In the genomic region with DNA sequence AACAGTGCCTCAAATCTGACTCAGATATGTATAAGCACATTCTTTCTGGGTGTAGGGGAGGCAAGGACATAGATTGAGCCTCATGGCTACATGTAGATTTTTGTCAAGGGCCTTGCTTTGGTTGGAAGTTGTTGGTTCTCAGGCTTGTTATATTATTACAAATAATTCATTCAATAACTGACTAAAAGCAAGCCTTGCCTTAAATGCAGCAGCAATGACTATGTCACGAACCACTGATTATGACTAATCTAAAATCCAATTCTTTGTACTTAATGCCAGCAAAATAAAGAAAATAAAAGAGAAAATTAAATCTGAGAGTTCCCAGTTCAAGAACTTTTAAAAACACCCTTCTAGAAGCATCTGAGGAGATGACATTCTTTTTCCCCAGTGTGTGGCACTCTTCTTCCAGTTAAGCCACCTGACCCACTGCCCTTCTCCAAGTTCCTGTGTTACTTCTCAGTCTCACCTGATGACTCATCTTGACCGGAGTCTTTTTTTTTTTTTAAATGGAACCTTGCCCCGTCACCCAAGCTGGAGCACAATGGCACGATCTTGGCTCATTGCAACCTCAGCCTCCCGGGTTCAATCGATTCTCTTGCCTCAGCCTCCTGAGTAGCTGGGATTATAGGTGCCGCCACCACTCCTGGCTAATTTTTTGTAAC, we compare ENCODE assay signal across 9 cellular contexts.
A peak's percentile ranks its signal among the peaks of the same experiment; 100 is the strongest.
DNase-seq lines count a peak whose midpoint lies in the region; ATAC-seq and TF ChIP-seq lines count a peak whose summit lies in the region.
"Had no signal": no experiment of that assay in that cellular context is flagged by ENCODE, and none has a peak within 500 bp of the region (broad histone marks: within the 10 kb centered on the region; RNA-seq: fewer than 3 reads in every experiment).

No MANE protein-coding gene starts in this region.

- DNase-seq in GM12865 (ENCODE audit: low read depth), result peak; percentile 4
- DNase-seq in SW480 (ENCODE audit: low spot score), result peak; percentile 54
- DNase-seq in kidney tubule cell (ENCODE audit: low spot score), result peak; percentile 90
- DNase-seq in immature natural killer cell, result no peak
- no peak for DNase-seq in NCI-H345 treated with DMSO at 0.1 percent for 48 hours (lab: John Stamatoyannopoulos, UW; ENCODE audit: unreplicated experiment)
- no peak for DNase-seq in retina
- DNase-seq: psoas muscle had no signal

- no peaks in the 10 kb centered on the region for H3K4me1 Mint-ChIP-seq in immature natural killer cell

- H3K27ac Mint-ChIP-seq in immature natural killer cell, result no peak overlapping the region

- ATAC-seq in HG03108 (IDR thresholded peaks at IDR 0.05; ENCODE audit: unreplicated experiment) (peak; percentile 63), HG02981 (IDR thresholded peaks at IDR 0.05; ENCODE audit: unreplicated experiment) (no peak)

- peaks cover 0 to 2% (median 0%) of the 10 kb centered on the region in 6 donors for H3K9me3 Mint-ChIP-seq in immature natural killer cell

- no peaks in the 10 kb centered on the region for H3K36me3 Mint-ChIP-seq in immature natural killer cell

- peaks cover 0 to 3% (median 3%) of the 10 kb centered on the region in 3 donors for H3K27me3 Mint-ChIP-seq in immature natural killer cell (ENCODE audit: low read depth in 3 of 3)

- no peak overlapping the region for H3K4me3 ChIP-seq in GM12865 (ENCODE audit: low read depth, low read length)
- H3K4me3 ChIP-seq: psoas muscle had no signal

- TF ChIP-seq CTCF in GM12865 (IDR thresholded peaks at IDR 0.05; ENCODE audit: insufficient read depth, low read depth, low read length, missing control alignments), result no peak

- no peak overlapping the region for H3K4me3 Mint-ChIP-seq in immature natural killer cell

Comparison
In these comparisons a context has a peak if more than half of its experiments do, and no peak if none do; other contexts are left out.
1. DNase-seq: peak in GM12865 (single experiment), SW480 (single experiment) and kidney tubule cell (single experiment); none in immature natural killer cell (0 of 3), NCI-H345 treated with DMSO at 0.1 percent for 48 hours (single experiment) and retina (single experiment).